ENCODE assay signal across 20 cellular contexts in genomic region chr3:40713306-40713705, GRCh38.
DNase-seq lines count a peak whose midpoint lies in the region; ATAC-seq and TF ChIP-seq lines count a peak whose summit lies in the region.
"Had no signal": no experiment of that assay in that cellular context is flagged by ENCODE, and none has a peak within 500 bp of the region (broad histone marks: within the 10 kb centered on the region; RNA-seq: fewer than 3 reads in every experiment).

No MANE protein-coding gene starts in this region.

- peaks cover 10 to 14% (median 11%) of the 10 kb centered on the region in 4 donors for H3K4me1 ChIP-seq in esophagus muscularis mucosa
- H3K4me1 ChIP-seq: foreskin keratinocyte, HAP-1 had no signal

- H3K9me3 ChIP-seq in esophagus muscularis mucosa: no peaks in the 10 kb centered on the region
- H3K9me3 ChIP-seq: HAP-1 had no signal

- TF ChIP-seq EP300 in esophagus muscularis mucosa (IDR thresholded peaks at IDR 0.05): no peak

- intact Hi-C loops in Right ventricle myocardium superior (cut with DNase I): no loop called here
- intact Hi-C loops in cardiac septum (cut with DNase I): no loop called here
- intact Hi-C loops in esophagus muscularis mucosa (cut with DNase I): loop anchor here (10.0 kb wide), 1 partner anchor 491 kb away; no protein-coding TSS in a partner anchor

- no peak for TF ChIP-seq CTCF in esophagus muscularis mucosa (IDR thresholded peaks at IDR 0.05)
- no peak for TF ChIP-seq CTCF in brain microvascular endothelial cell (IDR thresholded peaks at IDR 0.05; ENCODE audit: low read depth, low read length, missing control alignments)

- in situ Hi-C loops in brain microvascular endothelial cell (cut with HindIII; ENCODE audit: low pct_ligation_motif_present, low sequenced_read_pairs): no loop called here

- no peak overlapping the region for H3K4me3 ChIP-seq in esophagus muscularis mucosa
- H3K4me3 ChIP-seq in brain microvascular endothelial cell (ENCODE audit: low read depth, low read length): no peak overlapping the region
- H3K4me3 ChIP-seq: dorsolateral prefrontal cortex, HAP-1, neural progenitor cell had no signal

- ATAC-seq in Right ventricle myocardium superior (ENCODE audit: poor library complexity): peak; percentile 98
- ATAC-seq in HG03354 (IDR thresholded peaks at IDR 0.05; ENCODE audit: poor library complexity, severe bottlenecking, unreplicated experiment): no peak
- ATAC-seq: foreskin keratinocyte had no signal

- H3K27ac ChIP-seq in esophagus muscularis mucosa (replicated peaks in 1 of 4) (no peak overlapping the region), brain microvascular endothelial cell (no peak overlapping the region)
- H3K27ac ChIP-seq: foreskin keratinocyte, neural progenitor cell had no signal

- no peaks in the 10 kb centered on the region for H3K36me3 ChIP-seq in esophagus muscularis mucosa
- H3K36me3 ChIP-seq in brain microvascular endothelial cell (replicated peaks): no peaks in the 10 kb centered on the region
- H3K36me3 ChIP-seq: HAP-1, neural progenitor cell had no signal

- H3K27me3 ChIP-seq in esophagus muscularis mucosa: no peaks in the 10 kb centered on the region
- no peaks in the 10 kb centered on the region for H3K27me3 ChIP-seq in brain microvascular endothelial cell (replicated peaks)
- H3K27me3 ChIP-seq: dorsolateral prefrontal cortex, neural progenitor cell had no signal

- TF ChIP-seq POLR2A in esophagus muscularis mucosa (IDR thresholded peaks at IDR 0.05; ENCODE audit: low read depth): no peak

- DNase-seq in Right ventricle myocardium superior (no peak), cardiac septum (ENCODE audit: low spot score) (no peak), esophagus muscularis mucosa (ENCODE audit: extremely low spot score) (peak; percentile 75), mucosa of gallbladder (ENCODE audit: low spot score) (peak; percentile 48), midbrain (lab: John Stamatoyannopoulos, UW) (no peak), brain microvascular endothelial cell (no peak), SHP77 (lab: John Stamatoyannopoulos, UW) (no peak)
- DNase-seq: activated CD8-positive, alpha-beta memory T cell treated with anti-CD3 and anti-CD28 coated beads, Interleukin-2, amount 50 U/mL, for 4 hours; EL; foreskin keratinocyte; hypothalamus; Kasumi-1; NCI-H1105 treated with DMSO at 0.1 percent for 48 hours; NCI-H524 treated with DMSO at 0.1 percent for 48 hours; SIG-M5; stimulated activated CD4-positive, alpha-beta T cell treated with anti-CD3 and anti-CD28 coated beads, Interleukin-4, amount 100 ng/mL, for 4 hours had no signal

Comparison
In these comparisons a context has a peak if more than half of its experiments do, and no peak if none do; other contexts are left out.
1. DNase-seq: peak in esophagus muscularis mucosa (single experiment) and mucosa of gallbladder (single experiment); none in Right ventricle myocardium superior (single experiment), cardiac septum (single experiment), midbrain (single experiment), brain microvascular endothelial cell (single experiment) and SHP77 (0 of 2).